In the genomic region with DNA sequence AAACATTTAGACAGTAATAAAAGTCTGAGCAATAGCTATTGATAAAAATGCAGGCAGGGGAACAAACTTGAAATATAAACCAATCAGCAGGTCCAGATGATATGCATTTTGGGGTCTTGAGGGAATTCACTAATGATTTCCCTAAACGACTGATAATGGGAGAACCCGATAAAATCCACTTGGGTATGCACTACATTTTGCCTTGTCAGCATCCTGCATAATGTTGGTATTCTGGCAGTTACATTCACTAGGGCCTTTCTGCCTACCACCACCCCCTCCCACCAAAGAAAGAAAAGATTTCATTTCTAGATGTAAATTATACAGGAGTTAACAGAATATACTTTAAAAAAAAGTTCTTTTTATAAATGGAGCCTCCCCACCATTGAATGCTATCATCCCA, we compare ENCODE assay signal across 27 cellular contexts.
"Had no signal": no experiment of that assay in that cellular context is flagged by ENCODE, and none has a peak within 500 bp of the region (broad histone marks: within the 10 kb centered on the region; RNA-seq: fewer than 3 reads in every experiment).

No MANE protein-coding gene starts in this region.

- DNase-seq: stimulated activated CD4-positive, alpha-beta T cell treated with anti-CD3 and anti-CD28 coated beads, Interleukin-2, amount 100 ng/mL, for 48 hours; stimulated activated CD4-positive, alpha-beta T cell treated with anti-CD3 and anti-CD28 coated beads, Interleukin-4, amount 100 ng/mL, for 1 hour; stimulated activated CD4-positive, alpha-beta T cell treated with anti-CD3 and anti-CD28 coated beads, Interleukin-4, amount 100 ng/mL, for 24 hours; stimulated activated CD4-positive, alpha-beta T cell treated with anti-CD3 and anti-CD28 coated beads, Interleukin-4, amount 100 ng/mL, for 4 hours; stimulated activated CD8-positive, alpha-beta memory T cell treated with anti-CD3 and anti-CD28 coated beads, Interleukin-4, amount 100 ng/mL, for 48 hours; stimulated activated naive B cell treated with anti-CD40 and anti-IgM and Interleukin-4, amounts not matched to agents 10 μg/mL and 1 μg/mL and 100 μg/mL, for 72 hours; stimulated activated naive CD4-positive, alpha-beta T cell; stimulated activated naive CD4-positive, alpha-beta T cell treated with Interleukin-2 at 50 U/mL for 16 hours; stimulated activated naive CD8-positive, alpha-beta T cell treated with anti-CD3 and anti-CD28 coated beads, Interleukin-15, amount 100 ng/mL, for 72 hours; stimulated activated naive CD8-positive, alpha-beta T cell treated with anti-CD3 and anti-CD28 coated beads, Interleukin-15, Interleukin-2, amounts not matched to agents 100 U/mL and 50 U/mL, for 24 hours; stomach; substantia nigra; testis; thyroid gland; tibial artery; transverse colon; trophoblast cell; upper lobe of left lung; upper lobe of right lung; uterus had no signal

- H3K27ac ChIP-seq: stomach, suprapubic skin, testis, thoracic aorta, thyroid gland, tibial artery, tibial nerve, transverse colon, upper lobe of left lung, upper lobe of right lung, uterus, vagina had no signal

- H3K4me1 ChIP-seq: stomach, suprapubic skin, testis, thyroid gland, tibial artery, tibial nerve, transverse colon, upper lobe of left lung, upper lobe of right lung, uterus, vagina had no signal

- FAIRE-seq: urothelium cell line had no signal

- H3K27me3 ChIP-seq: suprapubic skin, testis, thyroid gland, tibial artery, transverse colon, upper lobe of left lung, upper lobe of right lung, vagina had no signal

- H3K36me3 ChIP-seq: stomach, suprapubic skin, thoracic aorta, thyroid gland, tibial artery, tibial nerve, transverse colon, upper lobe of left lung, upper lobe of right lung, uterus, vagina had no signal

- H3K9me3 ChIP-seq: stomach, suprapubic skin, testis, thoracic aorta, thyroid gland, tibial artery, tibial nerve, transverse colon, upper lobe of left lung, upper lobe of right lung, uterus, vagina had no signal

- ATAC-seq: stimulated activated effector memory CD8-positive, alpha-beta T cell treated with anti-CD3 and anti-CD28 coated beads, Interleukin-12 subunit alpha, Interleukin-12 subunit beta, amount 100 ng/mL, for 72 hours; stimulated activated memory B cell treated with anti-CD40 and anti-IgM and Interleukin-4, amounts not matched to agents 10 μg/mL and 1 μg/mL and 100 μg/mL, for 72 hours; stimulated activated naive B cell treated with anti-CD40 and anti-IgM and Interleukin-4, amounts not matched to agents 10 μg/mL and 1 μg/mL and 100 μg/mL, for 72 hours; stimulated activated naive CD8-positive, alpha-beta T cell treated with anti-CD3 and anti-CD28 coated beads, Interleukin-15, amount 100 ng/mL, for 72 hours; stimulated activated naive CD8-positive, alpha-beta T cell treated with anti-CD3 and anti-CD28 coated beads, Interleukin-15, Interleukin-2, amounts not matched to agents 100 U/mL and 50 U/mL, for 24 hours; upper lobe of right lung had no signal

- H3K4me3 ChIP-seq: stomach, suprapubic skin, testis, thoracic aorta, thyroid gland, tibial artery, tibial nerve, transverse colon, upper lobe of left lung, upper lobe of right lung, uterus, vagina had no signal
